1 cellular context compared by ENCODE assay signal in genomic region chr19:10503002-10503789, GRCh38.
TF ChIP-seq lines count a peak whose summit lies in the region.

KEAP1 (minus strand) TSS chr19:10503356; CDS start chr19:10500033, 3,323 bp downstream.

TF ChIP-seq in K562, 482 proteins besides CTCF, POLR2A, EP300 and RAD21 (continued from another document and continues in another):
- TF ChIP-seq, protein P1, sequence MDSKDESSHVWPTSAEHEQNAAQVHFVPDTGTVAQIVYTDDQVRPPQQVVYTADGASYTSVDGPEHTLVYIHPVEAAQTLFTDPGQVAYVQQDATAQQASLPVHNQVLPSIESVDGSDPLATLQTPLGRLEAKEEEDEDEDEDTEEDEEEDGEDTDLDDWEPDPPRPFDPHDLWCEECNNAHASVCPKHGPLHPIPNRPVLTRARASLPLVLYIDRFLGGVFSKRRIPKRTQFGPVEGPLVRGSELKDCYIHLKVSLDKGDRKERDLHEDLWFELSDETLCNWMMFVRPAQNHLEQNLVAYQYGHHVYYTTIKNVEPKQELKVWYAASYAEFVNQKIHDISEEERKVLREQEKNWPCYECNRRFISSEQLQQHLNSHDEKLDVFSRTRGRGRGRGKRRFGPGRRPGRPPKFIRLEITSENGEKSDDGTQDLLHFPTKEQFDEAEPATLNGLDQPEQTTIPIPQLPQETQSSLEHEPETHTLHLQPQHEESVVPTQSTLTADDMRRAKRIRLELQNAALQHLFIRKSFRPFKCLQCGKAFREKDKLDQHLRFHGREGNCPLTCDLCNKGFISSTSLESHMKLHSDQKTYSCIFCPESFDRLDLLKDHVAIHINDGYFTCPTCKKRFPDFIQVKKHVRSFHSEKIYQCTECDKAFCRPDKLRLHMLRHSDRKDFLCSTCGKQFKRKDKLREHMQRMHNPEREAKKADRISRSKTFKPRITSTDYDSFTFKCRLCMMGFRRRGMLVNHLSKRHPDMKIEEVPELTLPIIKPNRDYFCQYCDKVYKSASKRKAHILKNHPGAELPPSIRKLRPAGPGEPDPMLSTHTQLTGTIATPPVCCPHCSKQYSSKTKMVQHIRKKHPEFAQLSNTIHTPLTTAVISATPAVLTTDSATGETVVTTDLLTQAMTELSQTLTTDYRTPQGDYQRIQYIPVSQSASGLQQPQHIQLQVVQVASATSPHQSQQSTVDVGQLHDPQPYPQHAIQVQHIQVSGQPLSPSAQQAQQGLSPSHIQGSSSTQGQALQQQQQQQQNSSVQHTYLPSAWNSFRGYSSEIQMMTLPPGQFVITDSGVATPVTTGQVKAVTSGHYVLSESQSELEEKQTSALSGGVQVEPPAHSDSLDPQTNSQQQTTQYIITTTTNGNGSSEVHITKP (IDR thresholded peaks at IDR 0.05; ENCODE audit: partially characterized antibody), result no peak
- TF ChIP-seq TAF7 (tag; IDR thresholded peaks at IDR 0.05), result peak; percentile 63; the same call in 1 of the 2 replicates
- no peak for TF ChIP-seq MED1 (CRISPR knock-in tag; IDR thresholded peaks at IDR 0.05; ENCODE audit: borderline replicate concordance)
- TF ChIP-seq, protein P2, sequence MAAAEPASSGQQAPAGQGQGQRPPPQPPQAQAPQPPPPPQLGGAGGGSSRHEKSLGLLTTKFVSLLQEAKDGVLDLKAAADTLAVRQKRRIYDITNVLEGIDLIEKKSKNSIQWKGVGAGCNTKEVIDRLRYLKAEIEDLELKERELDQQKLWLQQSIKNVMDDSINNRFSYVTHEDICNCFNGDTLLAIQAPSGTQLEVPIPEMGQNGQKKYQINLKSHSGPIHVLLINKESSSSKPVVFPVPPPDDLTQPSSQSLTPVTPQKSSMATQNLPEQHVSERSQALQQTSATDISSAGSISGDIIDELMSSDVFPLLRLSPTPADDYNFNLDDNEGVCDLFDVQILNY (CRISPR knock-in tag; IDR thresholded peaks at IDR 0.05), result peak; percentile 94; the same call in 1 of the 2 replicates
- no peak for TF ChIP-seq ADNP (tag; IDR thresholded peaks at IDR 0.05)
- no peak for TF ChIP-seq PBX2 (CRISPR knock-in tag; IDR thresholded peaks at IDR 0.05; ENCODE audit: low read depth)
- TF ChIP-seq PBX2 (tag; conservative IDR thresholded peaks at IDR 0.05; ENCODE audit: low read depth), result no peak
- TF ChIP-seq TOE1 (IDR thresholded peaks at IDR 0.05; ENCODE audit: borderline replicate concordance), result peak; percentile 62
- TF ChIP-seq TOE1 (CRISPR knock-in tag; IDR thresholded peaks at IDR 0.05; ENCODE audit: borderline replicate concordance, low read depth), result no peak
- peak; percentile 87 for TF ChIP-seq CUX1 (CRISPR knock-in tag; IDR thresholded peaks at IDR 0.05)
- TF ChIP-seq SP1 (CRISPR knock-in tag; IDR thresholded peaks at IDR 0.05), result peak; percentile 41; the same call in 1 of the 2 replicates
- 0 out of 2 replicates have a peak, but pooled peaks have one; percentile 27 for TF ChIP-seq ZNF431 (CRISPR knock-in tag; IDR thresholded peaks at IDR 0.05)
- TF ChIP-seq PREB (CRISPR knock-in tag; IDR thresholded peaks at IDR 0.05), result 0 out of 2 replicates have a peak, but pooled peaks have one; percentile 22
- 0 out of 4 replicates have a peak, but pooled peaks of 1 of the 2 experiments have one; percentile 28 for TF ChIP-seq NRF1 (conservative IDR thresholded peaks at IDR 0.05 in 1 of 2, IDR thresholded peaks at IDR 0.05 in 1 of 2)
- TF ChIP-seq KAT2B (IDR thresholded peaks at IDR 0.05; ENCODE audit: low read depth, low read length), result no peak
- TF ChIP-seq POLR2AphosphoS2 (IDR thresholded peaks at IDR 0.05; ENCODE audit: low read length), result no peak
- no peak for TF ChIP-seq TSHZ1 (CRISPR knock-in tag; IDR thresholded peaks at IDR 0.05)
- peak; percentile 99 for TF ChIP-seq L3MBTL2 (IDR thresholded peaks at IDR 0.05)
- peak; percentile 37 for TF ChIP-seq HNRNPLL (IDR thresholded peaks at IDR 0.05; ENCODE audit: low read depth, low read length, poor library complexity, severe bottlenecking)
- TF ChIP-seq, protein P3, sequence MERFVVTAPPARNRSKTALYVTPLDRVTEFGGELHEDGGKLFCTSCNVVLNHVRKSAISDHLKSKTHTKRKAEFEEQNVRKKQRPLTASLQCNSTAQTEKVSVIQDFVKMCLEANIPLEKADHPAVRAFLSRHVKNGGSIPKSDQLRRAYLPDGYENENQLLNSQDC (CRISPR knock-in tag; IDR thresholded peaks at IDR 0.05), result peak; percentile 36; the same call in 1 of the 2 replicates
- no peak for TF ChIP-seq ZNF316 (IDR thresholded peaks at IDR 0.05)
- no peak for TF ChIP-seq MTA2 (IDR thresholded peaks at IDR 0.05; ENCODE audit: low read depth)
- no peak for TF ChIP-seq ETV6 (IDR thresholded peaks at IDR 0.05; ENCODE audit: borderline replicate concordance in 1 of 2, low read depth in 2 of 2, low read length in 1 of 2)
- TF ChIP-seq ETV6 (CRISPR knock-in tag; IDR thresholded peaks at IDR 0.05; ENCODE audit: borderline replicate concordance), result peak; percentile 25; the same call in 1 of the 2 replicates
- TF ChIP-seq, protein P4, sequence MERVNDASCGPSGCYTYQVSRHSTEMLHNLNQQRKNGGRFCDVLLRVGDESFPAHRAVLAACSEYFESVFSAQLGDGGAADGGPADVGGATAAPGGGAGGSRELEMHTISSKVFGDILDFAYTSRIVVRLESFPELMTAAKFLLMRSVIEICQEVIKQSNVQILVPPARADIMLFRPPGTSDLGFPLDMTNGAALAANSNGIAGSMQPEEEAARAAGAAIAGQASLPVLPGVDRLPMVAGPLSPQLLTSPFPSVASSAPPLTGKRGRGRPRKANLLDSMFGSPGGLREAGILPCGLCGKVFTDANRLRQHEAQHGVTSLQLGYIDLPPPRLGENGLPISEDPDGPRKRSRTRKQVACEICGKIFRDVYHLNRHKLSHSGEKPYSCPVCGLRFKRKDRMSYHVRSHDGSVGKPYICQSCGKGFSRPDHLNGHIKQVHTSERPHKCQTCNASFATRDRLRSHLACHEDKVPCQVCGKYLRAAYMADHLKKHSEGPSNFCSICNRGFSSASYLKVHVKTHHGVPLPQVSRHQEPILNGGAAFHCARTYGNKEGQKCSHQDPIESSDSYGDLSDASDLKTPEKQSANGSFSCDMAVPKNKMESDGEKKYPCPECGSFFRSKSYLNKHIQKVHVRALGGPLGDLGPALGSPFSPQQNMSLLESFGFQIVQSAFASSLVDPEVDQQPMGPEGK (CRISPR knock-in tag; IDR thresholded peaks at IDR 0.05; ENCODE audit: borderline replicate concordance), result no peak
- peak; percentile 38; the same call in 1 of the 2 replicates for TF ChIP-seq THRB (CRISPR knock-in tag; conservative IDR thresholded peaks at IDR 0.05)
- TF ChIP-seq ZNF280A (IDR thresholded peaks at IDR 0.05; ENCODE audit: low read depth, partially characterized antibody), result no peak
- no peak for TF ChIP-seq BHLHE40 (IDR thresholded peaks at IDR 0.05; ENCODE audit: low read length)
